Comparison of ENCODE assay signal across 1 cellular context in the genomic region with DNA sequence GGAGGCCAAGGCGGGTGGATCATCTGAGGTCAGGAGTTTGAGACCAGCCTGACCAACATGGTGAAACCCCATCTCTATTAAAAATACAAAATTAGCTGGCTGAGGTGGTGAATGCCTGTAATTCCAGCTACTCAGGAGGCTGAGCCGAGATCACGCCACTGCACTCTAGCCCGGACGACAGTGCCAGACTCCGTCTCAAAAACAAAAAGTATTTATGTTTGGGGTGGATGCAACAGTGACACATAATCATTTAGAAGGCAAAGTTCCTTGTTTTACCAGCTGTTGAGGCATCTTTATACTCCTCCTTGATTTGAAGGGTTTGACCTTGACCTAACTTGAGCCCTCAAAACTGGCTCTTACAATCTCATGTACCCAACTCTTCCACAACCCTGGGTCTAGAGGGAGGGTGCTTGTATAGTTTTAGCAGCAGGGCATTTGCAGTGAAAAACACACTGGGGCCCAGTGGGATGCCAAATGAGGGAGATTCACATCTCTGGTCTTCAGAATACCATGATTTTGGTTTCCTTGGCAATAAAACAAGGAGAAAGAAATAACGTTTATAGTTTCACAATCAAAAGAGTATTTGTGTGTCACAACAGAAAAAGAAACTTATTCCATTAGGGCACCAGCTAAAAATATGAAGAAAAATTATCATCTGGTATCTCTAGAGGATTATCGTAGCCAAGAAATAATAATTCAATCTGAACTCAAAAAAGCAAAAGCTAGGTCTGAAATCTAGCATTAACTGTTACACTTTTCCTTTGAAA.
TF ChIP-seq lines count a peak whose summit lies in the region.

No MANE protein-coding gene starts in this region.

TF ChIP-seq in WTC11, 78 proteins besides CTCF, POLR2A, EP300 and RAD21:
- no peak for TF ChIP-seq SMAD4 (CRISPR knock-in tag; IDR thresholded peaks at IDR 0.05)
- TF ChIP-seq, protein P1, sequence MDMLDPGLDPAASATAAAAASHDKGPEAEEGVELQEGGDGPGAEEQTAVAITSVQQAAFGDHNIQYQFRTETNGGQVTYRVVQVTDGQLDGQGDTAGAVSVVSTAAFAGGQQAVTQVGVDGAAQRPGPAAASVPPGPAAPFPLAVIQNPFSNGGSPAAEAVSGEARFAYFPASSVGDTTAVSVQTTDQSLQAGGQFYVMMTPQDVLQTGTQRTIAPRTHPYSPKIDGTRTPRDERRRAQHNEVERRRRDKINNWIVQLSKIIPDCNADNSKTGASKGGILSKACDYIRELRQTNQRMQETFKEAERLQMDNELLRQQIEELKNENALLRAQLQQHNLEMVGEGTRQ (CRISPR knock-in tag; IDR thresholded peaks at IDR 0.05) = no peak
- no peak for TF ChIP-seq ZNF219 (CRISPR knock-in tag; IDR thresholded peaks at IDR 0.05; ENCODE audit: borderline replicate concordance)
- no peak for TF ChIP-seq ZNF317 (CRISPR knock-in tag; IDR thresholded peaks at IDR 0.05; ENCODE audit: borderline replicate concordance, low read depth)
- no peak for TF ChIP-seq ZBTB21 (CRISPR knock-in tag; IDR thresholded peaks at IDR 0.05; ENCODE audit: borderline replicate concordance)
- TF ChIP-seq, protein P2, sequence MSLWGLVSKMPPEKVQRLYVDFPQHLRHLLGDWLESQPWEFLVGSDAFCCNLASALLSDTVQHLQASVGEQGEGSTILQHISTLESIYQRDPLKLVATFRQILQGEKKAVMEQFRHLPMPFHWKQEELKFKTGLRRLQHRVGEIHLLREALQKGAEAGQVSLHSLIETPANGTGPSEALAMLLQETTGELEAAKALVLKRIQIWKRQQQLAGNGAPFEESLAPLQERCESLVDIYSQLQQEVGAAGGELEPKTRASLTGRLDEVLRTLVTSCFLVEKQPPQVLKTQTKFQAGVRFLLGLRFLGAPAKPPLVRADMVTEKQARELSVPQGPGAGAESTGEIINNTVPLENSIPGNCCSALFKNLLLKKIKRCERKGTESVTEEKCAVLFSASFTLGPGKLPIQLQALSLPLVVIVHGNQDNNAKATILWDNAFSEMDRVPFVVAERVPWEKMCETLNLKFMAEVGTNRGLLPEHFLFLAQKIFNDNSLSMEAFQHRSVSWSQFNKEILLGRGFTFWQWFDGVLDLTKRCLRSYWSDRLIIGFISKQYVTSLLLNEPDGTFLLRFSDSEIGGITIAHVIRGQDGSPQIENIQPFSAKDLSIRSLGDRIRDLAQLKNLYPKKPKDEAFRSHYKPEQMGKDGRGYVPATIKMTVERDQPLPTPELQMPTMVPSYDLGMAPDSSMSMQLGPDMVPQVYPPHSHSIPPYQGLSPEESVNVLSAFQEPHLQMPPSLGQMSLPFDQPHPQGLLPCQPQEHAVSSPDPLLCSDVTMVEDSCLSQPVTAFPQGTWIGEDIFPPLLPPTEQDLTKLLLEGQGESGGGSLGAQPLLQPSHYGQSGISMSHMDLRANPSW (CRISPR knock-in tag; conservative IDR thresholded peaks at IDR 0.05; ENCODE audit: low read depth) = no peak
- TF ChIP-seq TEAD4 (CRISPR knock-in tag; IDR thresholded peaks at IDR 0.05) = no peak
